Comparison of ENCODE assay signal across 8 cellular contexts in genomic region chr16:84726079-84726669, GRCh38. TPM values are rescaled to one million over a fixed set of nuclear protein-coding genes. Genes with fewer than 3 reads are reported as not detected.
DNase-seq lines count a peak whose midpoint lies in the region; ATAC-seq and TF ChIP-seq lines count a peak whose summit lies in the region.

No MANE protein-coding gene starts in this region.

- DNase-seq in EH (ENCODE audit: low read depth) (peak; percentile 82), NCI-H82 treated with DMSO at 0.1 percent for 48 hours (lab: John Stamatoyannopoulos, UW; ENCODE audit: unreplicated experiment) (peak; percentile 51), lung (ENCODE audit: low spot score) (peak; percentile 89)
- peak; percentile 88 for DNase-seq in activated CD8-positive, alpha-beta T cell treated with anti-CD3 and anti-CD28 coated beads, Interleukin-2, amount 10 ng/mL, durations not matched to agents 7 days and 5 days
- peak; percentile 82 for DNase-seq in effector CD8-positive, alpha-beta T cell (lab: John Stamatoyannopoulos, UW)
- peak; percentile 46 to 75 (median 67) for DNase-seq in stimulated activated CD4-positive, alpha-beta T cell treated with anti-CD3 and anti-CD28 coated beads, TNF-alpha, amount 100 ng/mL, for 1 hour (ENCODE audit: low read depth in 3 of 3, low spot score in 1 of 3)

- no peaks in the 10 kb centered on the region for H3K36me3 ChIP-seq in lung (ENCODE audit: control insufficient read depth in 2 of 2, insufficient read depth in 2 of 2, low read length in 2 of 2)

- no peaks in the 10 kb centered on the region for H3K27me3 ChIP-seq in lung (ENCODE audit: control insufficient read depth, insufficient read depth)

- H3K4me1 Mint-ChIP-seq in activated CD8-positive, alpha-beta T cell treated with anti-CD3 and anti-CD28 coated beads, Interleukin-2, amount 10 ng/mL, durations not matched to agents 7 days and 5 days (ENCODE audit: low read depth) = peaks cover 73% of the 10 kb centered on the region

- H3K4me1 ChIP-seq in lung (ENCODE audit: control insufficient read depth in 2 of 2, insufficient read depth in 2 of 2, low read length in 2 of 2) = peaks cover 6 to 12% of the 10 kb centered on the region in 2 donors

- H3K9me3 Mint-ChIP-seq in activated CD8-positive, alpha-beta T cell treated with anti-CD3 and anti-CD28 coated beads, Interleukin-2, amount 10 ng/mL, durations not matched to agents 7 days and 5 days (ENCODE audit: insufficient read depth) = no peaks in the 10 kb centered on the region

- no peaks in the 10 kb centered on the region for H3K27me3 Mint-ChIP-seq in activated CD8-positive, alpha-beta T cell treated with anti-CD3 and anti-CD28 coated beads, Interleukin-2, amount 10 ng/mL, durations not matched to agents 7 days and 5 days (ENCODE audit: low read depth)

- CTCF ChIA-PET in activated CD8-positive, alpha-beta T cell treated with anti-CD3 and anti-CD28 coated beads, Interleukin-2, amount 10 ng/mL, durations not matched to agents 7 days and 5 days (lab: Charles Lee) = interaction anchor here (0.6 to 12.5 kb wide), 47 partner anchors 11 to 280 kb away, joined by 3 to 226 read pairs (median 6); partner anchors contain the start of genes KLHL36 and MEAK7

- peak; percentile 92 for TF ChIP-seq CTCF in lung (IDR thresholded peaks at IDR 0.05; ENCODE audit: control extremely low read depth, extremely low read depth)

- H3K27ac ChIP-seq in lung (ENCODE audit: low read depth in 1 of 2, low read length in 1 of 2) = peak overlapping the region in 1 of 2 donors; percentile 51

- H3K9me3 ChIP-seq in lung (ENCODE audit: control insufficient read depth in 2 of 2, insufficient read depth in 1 of 2, low read length in 1 of 2) = no peaks in the 10 kb centered on the region

- H3K27ac Mint-ChIP-seq in activated CD8-positive, alpha-beta T cell treated with anti-CD3 and anti-CD28 coated beads, Interleukin-2, amount 10 ng/mL, durations not matched to agents 7 days and 5 days = no peak overlapping the region

- H3K4me3 Mint-ChIP-seq in activated CD8-positive, alpha-beta T cell treated with anti-CD3 and anti-CD28 coated beads, Interleukin-2, amount 10 ng/mL, durations not matched to agents 7 days and 5 days = peak overlapping the region; percentile 37

- no peak overlapping the region for H3K4me3 ChIP-seq in lung

- peaks cover 15% of the 10 kb centered on the region for H3K36me3 Mint-ChIP-seq in activated CD8-positive, alpha-beta T cell treated with anti-CD3 and anti-CD28 coated beads, Interleukin-2, amount 10 ng/mL, durations not matched to agents 7 days and 5 days (ENCODE audit: low read depth)

- ATAC-seq in HG03039 (IDR thresholded peaks at IDR 0.05; ENCODE audit: unreplicated experiment) (peak; percentile 29), lung (ENCODE audit: insufficient read depth, low FRiP score) (peak; percentile 81), HG02763 (IDR thresholded peaks at IDR 0.05; ENCODE audit: unreplicated experiment) (no peak)
- ATAC-seq in activated CD8-positive, alpha-beta T cell treated with anti-CD3 and anti-CD28 coated beads, Interleukin-2, amount 10 ng/mL, durations not matched to agents 7 days and 5 days = peak; percentile 75

- POLR2A ChIA-PET in activated CD8-positive, alpha-beta T cell treated with anti-CD3 and anti-CD28 coated beads, Interleukin-2, amount 10 ng/mL, durations not matched to agents 7 days and 5 days (lab: Charles Lee) = interaction anchor here (0.7 to 0.9 kb wide), 2 partner anchors 26 to 142 kb away, joined by 3 read pairs; no protein-coding TSS in a partner anchor

- WGBS in lung, 2 donors = 2 to 10% methylated on average over 12 of the region's 12 CpGs

RNA-seq across cellular contexts. Expression of gene USP10, which starts 26.4 kb away (rescaled TPM):
- 10 to 100 TPM; 82.9 to 88.3 TPM for total RNA-seq in activated CD8-positive, alpha-beta T cell treated with anti-CD3 and anti-CD28 coated beads, Interleukin-2, amount 10 ng/mL, durations not matched to agents 7 days and 5 days
- 10 to 100 TPM; 70.5 to 77.5 TPM for total RNA-seq in lung
- 10 to 100 TPM; 18.5 to 55.5 TPM for polyA plus RNA-seq in lung
